In genomic region chr12:125357561-125357960, GRCh38 we compare ENCODE assay signal across 39 cellular contexts.
"Had no signal": no experiment of that assay in that cellular context is flagged by ENCODE, and none has a peak within 500 bp of the region (broad histone marks: within the 10 kb centered on the region; RNA-seq: fewer than 3 reads in every experiment).

No MANE protein-coding gene starts in this region.

- H3K27me3 Mint-ChIP-seq: activated naive CD4-positive, alpha-beta T cell treated with anti-CD3 and anti-CD28 coated beads, Interleukin-2, amount 10 ng/mL, durations not matched to agents 7 days and 5 days; activated naive CD4-positive, alpha-beta T cell treated with anti-CD3 and anti-CD28 coated beads, Interleukin-2, amount 50 U/mL, for 24 hours had no signal

- H3K4me3 ChIP-seq: adrenal gland, ascending aorta, body of pancreas, breast epithelium, cardiac muscle cell had no signal

- H3K36me3 ChIP-seq: adrenal gland, ascending aorta, brain microvascular endothelial cell, breast epithelium, cardiac muscle cell had no signal

- DNase-seq: activated effector memory CD4-positive, alpha-beta T cell treated with anti-CD3 and anti-CD28 coated beads, Interleukin-2, amount 50 U/mL, for 16 hours; activated effector memory CD4-positive, alpha-beta T cell treated with Interleukin-2 at 50 U/mL for 16 hours; activated gamma-delta T cell; activated gamma-delta T cell treated with Interleukin-2 at 50 U/mL for 16 hours; activated naive CD4-positive, alpha-beta T cell; activated naive CD4-positive, alpha-beta T cell treated with anti-CD3 and anti-CD28 coated beads for 36 hours; activated naive CD4-positive, alpha-beta T cell treated with anti-CD3 and anti-CD28 coated beads, Interleukin-2, amount 10 ng/mL, durations not matched to agents 7 days and 5 days; activated naive CD4-positive, alpha-beta T cell treated with anti-CD3 and anti-CD28 coated beads, Interleukin-2, amount 50 U/mL, for 16 hours; activated naive CD4-positive, alpha-beta T cell treated with Interleukin-2 at 50 U/mL for 16 hours; activated naive CD8-positive, alpha-beta T cell treated with anti-CD3 and anti-CD28 coated beads for 36 hours; activated naive CD8-positive, alpha-beta T cell treated with anti-CD3 and anti-CD28 coated beads, Interleukin-2, amount 10 ng/mL, durations not matched to agents 7 days and 5 days; activated naive CD8-positive, alpha-beta T cell treated with anti-CD3 and anti-CD28 coated beads, Interleukin-2, amount 50 U/mL, for 24 hours; activated T-cell treated with anti-CD3 and anti-CD28 coated beads for 4 hours; activated T-cell treated with anti-CD3 and anti-CD28 coated beads, Interleukin-2, amount 50 U/mL, for 1 hour; activated T-cell treated with anti-CD3 and anti-CD28 coated beads, Interleukin-2, amount 50 U/mL, for 24 hours; activated T-cell treated with anti-CD3 and anti-CD28 coated beads, Interleukin-2, amount 50 U/mL, for 4 hours; activated T-cell treated with anti-CD3 and anti-CD28 coated beads, Interleukin-2, amount 50 U/mL, for 48 hours; activated T-cell treated with anti-CD3 and anti-CD28 coated beads, Interleukin-2, amount 50 U/mL, for 72 hours; adrenal gland; amniotic stem cell; amygdala; anterior cingulate cortex; aorta; body of pancreas; brain microvascular endothelial cell; caudate nucleus; central memory CD4-positive, alpha-beta T cell; cerebellar nuclear complex had no signal

- H3K4me1 Mint-ChIP-seq: activated naive CD4-positive, alpha-beta T cell treated with anti-CD3 and anti-CD28 coated beads, Interleukin-2, amount 10 ng/mL, durations not matched to agents 7 days and 5 days; activated naive CD4-positive, alpha-beta T cell treated with anti-CD3 and anti-CD28 coated beads, Interleukin-2, amount 50 U/mL, for 24 hours; activated naive CD8-positive, alpha-beta T cell treated with anti-CD3 and anti-CD28 coated beads for 36 hours; activated naive CD8-positive, alpha-beta T cell treated with anti-CD3 and anti-CD28 coated beads, Interleukin-2, amount 10 ng/mL, durations not matched to agents 7 days and 5 days; activated naive CD8-positive, alpha-beta T cell treated with anti-CD3 and anti-CD28 coated beads, Interleukin-2, amount 50 U/mL, for 24 hours; activated T-helper 17 cell treated with anti-CD3 and anti-CD28 coated beads, Interleukin-2, amount 50 U/mL, for 72 hours; central memory CD8-positive, alpha-beta T cell had no signal

- H3K9me3 Mint-ChIP-seq: activated naive CD4-positive, alpha-beta T cell treated with anti-CD3 and anti-CD28 coated beads for 36 hours; activated naive CD4-positive, alpha-beta T cell treated with anti-CD3 and anti-CD28 coated beads, Interleukin-2, amount 10 ng/mL, durations not matched to agents 7 days and 5 days; activated naive CD4-positive, alpha-beta T cell treated with anti-CD3 and anti-CD28 coated beads, Interleukin-2, amount 50 U/mL, for 24 hours; activated naive CD8-positive, alpha-beta T cell treated with anti-CD3 and anti-CD28 coated beads, Interleukin-2, amount 10 ng/mL, durations not matched to agents 7 days and 5 days; activated T-cell treated with anti-CD3 and anti-CD28 coated beads, Interleukin-2, amount 50 U/mL, for 24 hours; activated T-cell treated with anti-CD3 and anti-CD28 coated beads, Interleukin-2, amount 50 U/mL, for 4 hours; activated T-helper 1 cell treated with anti-CD3 and anti-CD28 coated beads, Interleukin-12 subunit alpha, Interleukin-12 subunit beta, Interleukin-2, Interleukin-4 antibody, amounts not matched to agents 30 ng/mL and 10 ng/mL and 1 ng/mL, durations not matched to agents 14 hours and 24 hours and 36 hours; activated T-helper 2 cell treated with anti-CD3 and anti-CD28 coated beads, Interferon-gamma antibody, Interleukin-2, Interleukin-4, amounts not matched to agents 10 μg/mL and 5 μg/mL and 100 μg/mL, durations not matched to agents 14 hours and 24 hours and 36 hours had no signal

- H3K36me3 Mint-ChIP-seq: activated naive CD4-positive, alpha-beta T cell treated with anti-CD3 and anti-CD28 coated beads, Interleukin-2, amount 10 ng/mL, durations not matched to agents 7 days and 5 days; activated naive CD4-positive, alpha-beta T cell treated with anti-CD3 and anti-CD28 coated beads, Interleukin-2, amount 50 U/mL, for 24 hours; activated naive CD4-positive, alpha-beta T cell treated with anti-CD3 and anti-CD28 coated beads, Interleukin-2, amount 50 U/mL, for 72 hours; activated naive CD8-positive, alpha-beta T cell; activated naive CD8-positive, alpha-beta T cell treated with anti-CD3 and anti-CD28 coated beads for 36 hours; activated naive CD8-positive, alpha-beta T cell treated with anti-CD3 and anti-CD28 coated beads, Interleukin-2, amount 10 ng/mL, durations not matched to agents 7 days and 5 days; brain had no signal

- H3K27ac ChIP-seq: adrenal gland, ascending aorta, body of pancreas, brain microvascular endothelial cell, breast epithelium, cardiac muscle cell had no signal

- H3K9me3 ChIP-seq: adrenal gland, ascending aorta, body of pancreas had no signal

- ATAC-seq: activated naive CD4-positive, alpha-beta T cell treated with anti-CD3 and anti-CD28 coated beads, Interleukin-2, amount 50 U/mL, for 72 hours; activated naive CD8-positive, alpha-beta T cell treated with anti-CD3 and anti-CD28 coated beads, Interleukin-2, amount 50 U/mL, for 24 hours; activated T-cell treated with anti-CD3 and anti-CD28 coated beads, Interleukin-2, amount 50 U/mL, for 4 hours; activated T-cell treated with anti-CD3 and anti-CD28 coated beads, Interleukin-2, amount 50 U/mL, for 72 hours; activated T-helper 17 cell treated with anti-CD3 and anti-CD28 coated beads, Interleukin-2, amount 50 U/mL, for 72 hours; body of pancreas had no signal

- H3K27me3 ChIP-seq: adrenal gland, ascending aorta, body of pancreas, brain microvascular endothelial cell, breast epithelium, cardiac muscle cell had no signal

- H3K4me1 ChIP-seq: adrenal gland, ascending aorta, body of pancreas, breast epithelium had no signal

- H3K4me3 Mint-ChIP-seq: activated naive CD4-positive, alpha-beta T cell treated with anti-CD3 and anti-CD28 coated beads for 36 hours; activated naive CD4-positive, alpha-beta T cell treated with anti-CD3 and anti-CD28 coated beads, Interleukin-2, amount 10 ng/mL, durations not matched to agents 7 days and 5 days; activated naive CD4-positive, alpha-beta T cell treated with anti-CD3 and anti-CD28 coated beads, Interleukin-2, amount 50 U/mL, for 24 hours; activated naive CD8-positive, alpha-beta T cell; activated naive CD8-positive, alpha-beta T cell treated with anti-CD3 and anti-CD28 coated beads for 36 hours; activated naive CD8-positive, alpha-beta T cell treated with anti-CD3 and anti-CD28 coated beads, Interleukin-2, amount 10 ng/mL, durations not matched to agents 7 days and 5 days; activated naive CD8-positive, alpha-beta T cell treated with anti-CD3 and anti-CD28 coated beads, Interleukin-2, amount 50 U/mL, for 24 hours; activated T-cell treated with anti-CD3 and anti-CD28 coated beads, Interleukin-2, amount 50 U/mL, for 24 hours; activated T-cell treated with anti-CD3 and anti-CD28 coated beads, Interleukin-2, amount 50 U/mL, for 4 hours; activated T-cell treated with anti-CD3 and anti-CD28 coated beads, Interleukin-2, amount 50 U/mL, for 72 hours; activated T-helper 1 cell treated with anti-CD3 and anti-CD28 coated beads, Interleukin-12 subunit alpha, Interleukin-12 subunit beta, Interleukin-2, Interleukin-4 antibody, amounts not matched to agents 30 ng/mL and 10 ng/mL and 1 ng/mL, durations not matched to agents 14 hours and 24 hours and 36 hours; activated T-helper 17 cell treated with anti-CD3 and anti-CD28 coated beads, Interleukin-2, amount 50 U/mL, for 72 hours; brain; central memory CD8-positive, alpha-beta T cell had no signal

- H3K27ac Mint-ChIP-seq: activated naive CD4-positive, alpha-beta T cell treated with anti-CD3 and anti-CD28 coated beads for 36 hours; activated naive CD4-positive, alpha-beta T cell treated with anti-CD3 and anti-CD28 coated beads, Interleukin-2, amount 10 ng/mL, durations not matched to agents 7 days and 5 days; activated naive CD4-positive, alpha-beta T cell treated with anti-CD3 and anti-CD28 coated beads, Interleukin-2, amount 50 U/mL, for 24 hours; activated naive CD4-positive, alpha-beta T cell treated with anti-CD3 and anti-CD28 coated beads, Interleukin-2, amount 50 U/mL, for 72 hours; activated naive CD8-positive, alpha-beta T cell; activated naive CD8-positive, alpha-beta T cell treated with anti-CD3 and anti-CD28 coated beads for 36 hours; activated naive CD8-positive, alpha-beta T cell treated with anti-CD3 and anti-CD28 coated beads, Interleukin-2, amount 10 ng/mL, durations not matched to agents 7 days and 5 days; activated naive CD8-positive, alpha-beta T cell treated with anti-CD3 and anti-CD28 coated beads, Interleukin-2, amount 50 U/mL, for 24 hours; activated T-cell treated with anti-CD3 and anti-CD28 coated beads, Interleukin-2, amount 50 U/mL, for 24 hours; activated T-cell treated with anti-CD3 and anti-CD28 coated beads, Interleukin-2, amount 50 U/mL, for 72 hours; activated T-helper 1 cell treated with anti-CD3 and anti-CD28 coated beads, Interleukin-12 subunit alpha, Interleukin-12 subunit beta, Interleukin-2, Interleukin-4 antibody, amounts not matched to agents 30 ng/mL and 10 ng/mL and 1 ng/mL, durations not matched to agents 14 hours and 24 hours and 36 hours; activated T-helper 17 cell treated with anti-CD3 and anti-CD28 coated beads, Interleukin-2, amount 50 U/mL, for 72 hours; activated T-helper 2 cell treated with anti-CD3 and anti-CD28 coated beads, Interferon-gamma antibody, Interleukin-2, Interleukin-4, amounts not matched to agents 10 μg/mL and 5 μg/mL and 100 μg/mL, durations not matched to agents 14 hours and 24 hours and 36 hours; brain had no signal
